In genomic region chr9:27866741-27867140, GRCh38 we compare ENCODE assay signal across 19 cellular contexts.
DNase-seq lines count a peak whose midpoint lies in the region; ATAC-seq, FAIRE-seq and TF ChIP-seq lines count a peak whose summit lies in the region.
"Had no signal": no experiment of that assay in that cellular context is flagged by ENCODE, and none has a peak within 500 bp of the region (broad histone marks: within the 10 kb centered on the region; RNA-seq: fewer than 3 reads in every experiment).

No MANE protein-coding gene starts in this region.

- H2BK12ac ChIP-seq in H1 (ENCODE audit: low read depth, low read length): no peak overlapping the region

- CTCF ChIA-PET in SK-N-SH (lab: Yijun Ruan, JAX): no interaction called here
- CTCF ChIA-PET in H1 (lab: Charles Lee; ENCODE audit: partially characterized antibody): interaction anchor here (0.9 kb wide), 1 partner anchor 171 kb away, joined by 3 read pairs; no protein-coding TSS in a partner anchor
- CTCF ChIA-PET in CD4-positive, alpha-beta memory T cell (lab: Charles Lee; ENCODE audit: partially characterized antibody): no interaction called here

- no peaks in the 10 kb centered on the region for H3K4me1 Mint-ChIP-seq in CD4-positive, alpha-beta memory T cell
- H3K4me1 Mint-ChIP-seq: B cell had no signal

- H3K27me3 Mint-ChIP-seq in CD4-positive, alpha-beta memory T cell: peaks cover 0 to 1% of the 10 kb centered on the region in 2 donors
- H3K27me3 Mint-ChIP-seq: B cell had no signal

- H2BK120ac ChIP-seq in H1 (replicated peaks; ENCODE audit: low read depth, low read length): no peak overlapping the region
- H2BK120ac ChIP-seq in mesendoderm (ENCODE audit: low read depth, low read length): no peak overlapping the region

- no peak for FAIRE-seq in H1 (lab: Jason Lieb, UNC)
- FAIRE-seq: D721Med, GM12892, GM19239, HTR-8/SVneo had no signal

- H4K8ac ChIP-seq in H1 (ENCODE audit: extremely low read depth, insufficient read depth, low read length) (no peak overlapping the region), mesendoderm (ENCODE audit: low read depth, low read length) (no peak overlapping the region)

- H3K79me1 ChIP-seq in H1 (ENCODE audit: low read depth, low read length) (no peaks in the 10 kb centered on the region), mesendoderm (ENCODE audit: low read length) (no peaks in the 10 kb centered on the region)

- TF ChIP-seq RAD21 in SK-N-SH (IDR thresholded peaks at IDR 0.05; ENCODE audit: low read length) (no peak), H1 (IDR thresholded peaks at IDR 0.05 in 1 of 2, conservative IDR thresholded peaks at IDR 0.05 in 1 of 2; ENCODE audit: low read depth in 2 of 2, low read length in 2 of 2) (no peak; a peak in 1 of 4 replicates)

- POLR2A ChIA-PET in SK-N-SH (lab: Yijun Ruan, JAX) (no interaction called here), H1 (lab: Charles Lee; ENCODE audit: partially characterized antibody) (no interaction called here)
- POLR2A ChIA-PET in CD4-positive, alpha-beta memory T cell (lab: Charles Lee; ENCODE audit: partially characterized antibody): no interaction called here

- H4K5ac ChIP-seq in H1 (ENCODE audit: insufficient read length, low read depth, low read length) (no peak overlapping the region), mesendoderm (ENCODE audit: low read length) (no peak overlapping the region)

- H3K4me2 ChIP-seq in SK-N-SH (no peak overlapping the region), H1 (ENCODE audit: insufficient read depth in 1 of 2, low read depth in 2 of 2, low read length in 2 of 2) (no peak overlapping the region; a peak in 1 of 4 replicates), mesendoderm (ENCODE audit: low read length) (no peak overlapping the region)

- H3K4me3 ChIP-seq in SK-N-SH (ENCODE audit: low read depth in 2 of 2, low read length in 1 of 2): no peak overlapping the region
- H3K4me3 ChIP-seq in H1 (ENCODE audit: extremely low read depth in 1 of 4, insufficient read depth in 2 of 4, low read depth in 3 of 4, low read length in 4 of 4): no peak overlapping the region
- H3K4me3 ChIP-seq in mesendoderm (ENCODE audit: low read length): no peak overlapping the region
- H3K4me3 ChIP-seq in CD4-positive, alpha-beta memory T cell (ENCODE audit: low read length in 2 of 2): no peak overlapping the region

- H3K23ac ChIP-seq in H1 (ENCODE audit: insufficient read length) (no peak overlapping the region), mesendoderm (ENCODE audit: low read length) (no peak overlapping the region)

- H3K36me3 Mint-ChIP-seq in CD4-positive, alpha-beta memory T cell: no peaks in the 10 kb centered on the region
- H3K36me3 Mint-ChIP-seq: CD8-positive, alpha-beta T cell had no signal

- H3K27ac ChIP-seq in SK-N-SH (ENCODE audit: low read depth in 2 of 2, low read length in 1 of 2) (no peak overlapping the region; a peak in 1 of 4 replicates), H1 (ENCODE audit: low read depth, low read length) (no peak overlapping the region), mesendoderm (ENCODE audit: low read depth, low read length) (no peak overlapping the region)
- H3K27ac ChIP-seq in CD4-positive, alpha-beta memory T cell (ENCODE audit: low read depth, low read length): no peak overlapping the region
- H3K27ac ChIP-seq: C4-2B had no signal

- no peak overlapping the region for H2BK20ac ChIP-seq in H1 (ENCODE audit: low read length)

- no peak overlapping the region for H3K56ac ChIP-seq in H1 (replicated peaks; ENCODE audit: insufficient read length, low read depth, low read length)
- H3K56ac ChIP-seq in mesendoderm (ENCODE audit: low read length): no peak overlapping the region

- H2AFZ ChIP-seq in SK-N-SH (ENCODE audit: low read depth) (no peak overlapping the region), H1 (ENCODE audit: low read length) (no peak overlapping the region; the same call in 1 of the 2 replicates)

- no peak overlapping the region for H4K91ac ChIP-seq in H1 (replicated peaks; ENCODE audit: insufficient read length, low read length)

- H3K36me3 ChIP-seq in SK-N-SH (replicated peaks in 1 of 2; ENCODE audit: control insufficient read depth in 1 of 2, insufficient read depth in 2 of 2, low read length in 1 of 2) (no peaks in the 10 kb centered on the region), H1 (ENCODE audit: control insufficient read depth in 2 of 4, insufficient read depth in 4 of 4, low read length in 3 of 4) (peaks cover 0 to 2% (median 0%) of the 10 kb centered on the region in 4 experiments; a peak in 1 of 8 replicates), mesendoderm (ENCODE audit: control insufficient read depth, insufficient read depth, low read length) (no peaks in the 10 kb centered on the region)
- no peaks in the 10 kb centered on the region for H3K36me3 ChIP-seq in CD4-positive, alpha-beta memory T cell (ENCODE audit: insufficient read depth, low read length)

- no peak overlapping the region for H3K4ac ChIP-seq in H1 (replicated peaks; ENCODE audit: insufficient read length, low read depth, low read length)
- no peak overlapping the region for H3K4ac ChIP-seq in mesendoderm (ENCODE audit: low read depth, low read length)

- H3K9me3 Mint-ChIP-seq in CD4-positive, alpha-beta memory T cell: peaks cover 0 to 5% (median 0%) of the 10 kb centered on the region in 8 donors
- H3K9me3 Mint-ChIP-seq: CD8-positive, alpha-beta T cell had no signal

- TF ChIP-seq CTCF in SK-N-SH (IDR thresholded peaks at IDR 0.05) (no peak), H1 (IDR thresholded peaks at IDR 0.05; ENCODE audit: control extremely low read depth in 1 of 3, insufficient read depth in 1 of 3, low read depth in 1 of 3, low read length in 3 of 3) (peak in 2 of 3 experiments; percentile 22 to 32; a peak in 2 of 4 replicates)

- no peak for DNase-seq in SK-N-SH
- no peak for DNase-seq in H1 (ENCODE audit: low read depth in 1 of 2, low spot score in 2 of 2)
- DNase-seq in mesendoderm: no peak
- no peak for DNase-seq in CD4-positive, alpha-beta memory T cell
- DNase-seq in stimulated activated naive CD8-positive, alpha-beta T cell treated with anti-CD3 and anti-CD28 coated beads, Interleukin-15, Interleukin-2, amounts not matched to agents 100 U/mL and 50 U/mL, for 24 hours: no peak
- DNase-seq: CD8-positive, alpha-beta T cell; COR-L47; DMS153; DMS79 treated with DMSO at 0.1 percent for 48 hours; EL; GDM1 had no signal

- H3K23me2 ChIP-seq in H1 (ENCODE audit: low read depth, low read length): no peaks in the 10 kb centered on the region

- no peak overlapping the region for H2BK15ac ChIP-seq in H1 (ENCODE audit: low read length)
- H2BK15ac ChIP-seq in mesendoderm (replicated peaks; ENCODE audit: low read depth): no peak overlapping the region

- no peak for ATAC-seq in SK-N-SH treated with all-trans-retinoic acid at 6 μM for 48 hours
- no peak for ATAC-seq in stimulated activated naive CD8-positive, alpha-beta T cell treated with anti-CD3 and anti-CD28 coated beads, Interleukin-15, Interleukin-2, amounts not matched to agents 100 U/mL and 50 U/mL, for 24 hours
- no peak for ATAC-seq in HG03108 (IDR thresholded peaks at IDR 0.05; ENCODE audit: unreplicated experiment)
- ATAC-seq: CD8-positive, alpha-beta T cell had no signal

- intact Hi-C loops in CD4-positive, alpha-beta memory T cell (cut with micrococcal nuclease): no loop called here

- no peak for TF ChIP-seq EP300 in SK-N-SH (IDR thresholded peaks at IDR 0.05; ENCODE audit: borderline replicate concordance in 1 of 2, low read depth in 1 of 2, low read length in 1 of 2)
- TF ChIP-seq EP300 in H1 (IDR thresholded peaks at IDR 0.05; ENCODE audit: borderline replicate concordance in 1 of 2, low read depth in 2 of 2, low read length in 2 of 2): no peak

- no peak overlapping the region for H3K14ac ChIP-seq in H1 (ENCODE audit: insufficient read length)

- H3F3A ChIP-seq in SK-N-SH (replicated peaks; ENCODE audit: insufficient read depth): peaks cover 6% of the 10 kb centered on the region

- no peak overlapping the region for H3K27ac Mint-ChIP-seq in CD4-positive, alpha-beta memory T cell
- H3K27ac Mint-ChIP-seq: B cell; CD8-positive, alpha-beta T cell had no signal

- H3K9ac ChIP-seq in SK-N-SH (no peak overlapping the region), H1 (replicated peaks in 1 of 4; ENCODE audit: extremely low read depth in 1 of 4, low read depth in 3 of 4, low read length in 3 of 4) (no peak overlapping the region), mesendoderm (ENCODE audit: low read length) (no peak overlapping the region)

- H3K18ac ChIP-seq in H1 (ENCODE audit: extremely low read depth, low read length) (no peak overlapping the region), mesendoderm (ENCODE audit: low read length) (no peak overlapping the region)

- H3K9me3 ChIP-seq in SK-N-SH: no peaks in the 10 kb centered on the region
- peaks cover 5% of the 10 kb centered on the region in 2 experiments; a peak in 3 of 4 replicates for H3K9me3 ChIP-seq in H1 (ENCODE audit: insufficient read depth in 2 of 2, low read depth in 1 of 2, low read length in 1 of 2)
- no peaks in the 10 kb centered on the region for H3K9me3 ChIP-seq in CD4-positive, alpha-beta memory T cell (ENCODE audit: control insufficient read depth in 1 of 2, low read length in 2 of 2)

- H3K79me2 ChIP-seq in SK-N-SH (ENCODE audit: insufficient read depth): no peaks in the 10 kb centered on the region
- no peaks in the 10 kb centered on the region for H3K79me2 ChIP-seq in H1 (ENCODE audit: control insufficient read depth in 1 of 2, insufficient read depth in 2 of 2, low read length in 2 of 2)
- H3K79me2 ChIP-seq in mesendoderm (ENCODE audit: control insufficient read depth, insufficient read depth, low read length): no peaks in the 10 kb centered on the region

- H4K20me1 ChIP-seq in SK-N-SH (ENCODE audit: insufficient read depth): no peaks in the 10 kb centered on the region
- H4K20me1 ChIP-seq in H1 (replicated peaks in 1 of 2; ENCODE audit: control insufficient read depth in 1 of 2, insufficient read depth in 2 of 2, low read length in 2 of 2): no peaks in the 10 kb centered on the region

- 89% methylated on average over 4 of the region's 4 CpGs for WGBS in SK-N-SH (ENCODE audit: low lambda C conversion rate)
- 88% methylated on average over 4 of the region's 4 CpGs; no CpG with 5 or more reads in 1 of the 2 experiments for WGBS in H1 (ENCODE audit: extremely low coverage in 1 of 2, insufficient coverage in 1 of 2, insufficient read length in 1 of 2, insufficient replicate concordance in 2 of 2, low coverage in 1 of 2, low lambda C conversion rate in 2 of 2, missing lambda C conversion rate in 1 of 2), 2 experiments
- WGBS in mesendoderm (ENCODE audit: extremely low coverage, insufficient coverage, low lambda C conversion rate): no CpG with 5 or more reads among the region's 4 CpGs

- no peak overlapping the region for H3K4me3 Mint-ChIP-seq in CD4-positive, alpha-beta memory T cell
- H3K4me3 Mint-ChIP-seq: B cell; CD8-positive, alpha-beta T cell had no signal

- H3K27me3 ChIP-seq in SK-N-SH (ENCODE audit: insufficient read depth): no peaks in the 10 kb centered on the region
- no peaks in the 10 kb centered on the region for H3K27me3 ChIP-seq in H1 (replicated peaks in 1 of 4; ENCODE audit: control insufficient read depth in 3 of 4, extremely low read depth in 1 of 4, insufficient read depth in 3 of 4, low read length in 3 of 4)
- H3K27me3 ChIP-seq in mesendoderm (ENCODE audit: insufficient read depth, low read length, poor library complexity): no peaks in the 10 kb centered on the region
- no peaks in the 10 kb centered on the region for H3K27me3 ChIP-seq in CD4-positive, alpha-beta memory T cell (ENCODE audit: insufficient read depth, low read length)

- no peak for TF ChIP-seq POLR2A in H1 (IDR thresholded peaks at IDR 0.05; ENCODE audit: control extremely low read depth in 1 of 2, low read depth in 2 of 2, low read length in 2 of 2)

- H2AK5ac ChIP-seq in H1 (ENCODE audit: low read depth, low read length) (no peak overlapping the region), mesendoderm (ENCODE audit: low read length) (peak overlapping the region; percentile 85)

- H2BK5ac ChIP-seq in H1 (ENCODE audit: low read depth, low read length) (no peak overlapping the region), mesendoderm (ENCODE audit: low read length) (no peak overlapping the region)

- no peaks in the 10 kb centered on the region for H3K9me2 ChIP-seq in SK-N-SH

- peaks cover 11 to 14% of the 10 kb centered on the region in 2 experiments for H3K4me1 ChIP-seq in SK-N-SH (ENCODE audit: control insufficient read depth in 1 of 2, insufficient read depth in 2 of 2, low read depth in 1 of 2, low read length in 1 of 2)
- no peaks in the 10 kb centered on the region for H3K4me1 ChIP-seq in H1 (replicated peaks in 1 of 4; ENCODE audit: control insufficient read depth in 3 of 4, insufficient read depth in 4 of 4, low read length in 3 of 4)
- H3K4me1 ChIP-seq in mesendoderm (ENCODE audit: control insufficient read depth, low read depth, low read length): peaks cover 11% of the 10 kb centered on the region
- no peaks in the 10 kb centered on the region for H3K4me1 ChIP-seq in CD4-positive, alpha-beta memory T cell (ENCODE audit: insufficient read depth, low read length)
